Comparison of ENCODE assay signal across 8 cellular contexts in genomic region chr12:50765325-50765911, GRCh38. TPM values are rescaled to one million over a fixed set of nuclear protein-coding genes. Genes with fewer than 3 reads are reported as not detected.
A peak's percentile ranks its signal among the peaks of the same experiment; 100 is the strongest.
DNase-seq lines count a peak whose midpoint lies in the region; ATAC-seq and TF ChIP-seq lines count a peak whose summit lies in the region.

No MANE protein-coding gene starts in this region.

- H3K36me3 ChIP-seq in OCI-LY7 (ENCODE audit: insufficient read depth, low read length) = peaks cover 37% of the 10 kb centered on the region
- peaks cover 0 to 7% of the 10 kb centered on the region in 2 donors for H3K36me3 ChIP-seq in neuronal stem cell (replicated peaks in 1 of 2; ENCODE audit: control insufficient read depth in 2 of 2, insufficient read depth in 2 of 2, low read length in 2 of 2)

- H3K27ac ChIP-seq in OCI-LY7 (ENCODE audit: low read depth, low read length, poor library complexity, severe bottlenecking) = peak overlapping the region; percentile 84
- no peak overlapping the region for H3K27ac ChIP-seq in neuronal stem cell (replicated peaks; ENCODE audit: low read length)

- H3K4me2 ChIP-seq in OCI-LY7 (ENCODE audit: low read length) (peak overlapping the region; percentile 77), neuronal stem cell (ENCODE audit: insufficient read depth, low read length, poor library complexity, severe bottlenecking) (peak overlapping the region; percentile 98)

- H2AK5ac ChIP-seq in neuronal stem cell (ENCODE audit: low read depth, low read length) = no peak overlapping the region

- H3K4ac ChIP-seq in neuronal stem cell (ENCODE audit: low read length) = no peak overlapping the region

- H3K79me2 ChIP-seq in OCI-LY7 (ENCODE audit: insufficient read depth, low read depth, low read length) = peaks cover 72% of the 10 kb centered on the region

- peaks cover 32% of the 10 kb centered on the region for H3K4me1 ChIP-seq in OCI-LY7 (ENCODE audit: insufficient read depth, low read length, poor library complexity, severe bottlenecking)
- peaks cover 0 to 3% of the 10 kb centered on the region in 2 donors for H3K4me1 ChIP-seq in neuronal stem cell (ENCODE audit: control insufficient read depth in 2 of 2, insufficient read depth in 1 of 2, low read depth in 1 of 2, low read length in 2 of 2)

- peaks cover 5% of the 10 kb centered on the region for H3K79me1 ChIP-seq in neuronal stem cell (ENCODE audit: low read depth, low read length)

- POLR2A ChIA-PET in OCI-LY7 (lab: Charles Lee) = interaction anchor here (0.6 to 1.7 kb wide), 8 partner anchors 9 to 680 kb away, joined by 3 to 6 read pairs (median 4); partner anchors contain the start of genes POU6F1 and SMARCD1

- H4K8ac ChIP-seq in neuronal stem cell (ENCODE audit: low read depth, low read length) = no peak overlapping the region

- no peak overlapping the region for H3K14ac ChIP-seq in neuronal stem cell (ENCODE audit: low read length)

- no peak overlapping the region for H2BK120ac ChIP-seq in neuronal stem cell (ENCODE audit: low read depth, low read length)

- no peak overlapping the region for H2BK5ac ChIP-seq in neuronal stem cell (ENCODE audit: low read length)

- H4K20me1 ChIP-seq in OCI-LY7 (ENCODE audit: insufficient read depth, low read length) = no peaks in the 10 kb centered on the region

- H2BK12ac ChIP-seq in neuronal stem cell (ENCODE audit: low read length) = no peak overlapping the region

- no peak overlapping the region for H2BK15ac ChIP-seq in neuronal stem cell (ENCODE audit: low read length)

- no peak overlapping the region for H3K18ac ChIP-seq in neuronal stem cell (ENCODE audit: low read length)

- BruUV-seq in OCI-LY7 (replicated peaks; lab: Mats Ljungman, UMichigan) = TSS peak; percentile 54

- H3K9me2 ChIP-seq in OCI-LY7 (ENCODE audit: insufficient read depth, low read length) = no peaks in the 10 kb centered on the region

- WGBS in neuronal stem cell (ENCODE audit: extremely low coverage in 2 of 2, insufficient read length in 2 of 2, insufficient replicate concordance in 1 of 2), 2 donors = no CpG with 5 or more reads among the region's 8 CpGs

- H3K9me3 ChIP-seq in OCI-LY7 (ENCODE audit: low read length) (peaks cover 23% of the 10 kb centered on the region; the same call in 1 of the 2 replicates), neuronal stem cell (replicated peaks in 1 of 2; ENCODE audit: control insufficient read depth in 2 of 2, insufficient read depth in 1 of 2, low read depth in 1 of 2, low read length in 2 of 2) (peaks cover 0 to 13% of the 10 kb centered on the region in 2 donors)

- intact Hi-C loops in OCI-LY7 (cut with micrococcal nuclease; ENCODE audit: unreplicated experiment) = loop anchor here (2.0 to 10.0 kb wide), 6 partner anchors 42 to 579 kb away; partner anchors contain the start of genes CELA1, DAZAP2 and SLC11A2

- no peaks in the 10 kb centered on the region for H3K27me3 ChIP-seq in neuronal stem cell (ENCODE audit: control insufficient read depth in 3 of 3, insufficient read depth in 3 of 3, low read depth in 1 of 3, low read length in 3 of 3)

- H3K4me3 ChIP-seq in OCI-LY7 (ENCODE audit: low read depth, low read length, poor library complexity, severe bottlenecking) (peak overlapping the region; percentile 82), neuronal stem cell (ENCODE audit: low read length in 2 of 2) (peak overlapping the region in 1 of 2 donors; percentile 81)

- H2AFZ ChIP-seq in OCI-LY7 (ENCODE audit: low read length) (peak overlapping the region; percentile 58; the same call in 1 of the 2 replicates), neuronal stem cell (ENCODE audit: low read length) (peak overlapping the region; percentile 99)

- ATAC-seq in HG03378 (IDR thresholded peaks at IDR 0.05; ENCODE audit: unreplicated experiment) (peak; percentile 45), GM18511 (IDR thresholded peaks at IDR 0.05; ENCODE audit: unreplicated experiment) (no peak), GM18498 (IDR thresholded peaks at IDR 0.05; ENCODE audit: unreplicated experiment) (no peak)

- DNase-seq in GM03348 (ENCODE audit: low spot score) = peak; percentile 72
- DNase-seq in OCI-LY7 (ENCODE audit: low spot score) = peak; percentile 67
- peak; percentile 16 for DNase-seq in activated gamma-delta T cell treated with anti-CD3 and anti-CD28 coated beads, Interleukin-2, amount 50 U/mL, for 16 hours (ENCODE audit: low read depth)
- peak; percentile 38 for DNase-seq in foreskin melanocyte
- DNase-seq in neuronal stem cell (ENCODE audit: low spot score) = peak; percentile 27

- no peak overlapping the region for H3K9ac ChIP-seq in neuronal stem cell (ENCODE audit: low read depth, low read length, poor library complexity)

- H4K91ac ChIP-seq in neuronal stem cell (ENCODE audit: low read depth, low read length, poor library complexity) = no peak overlapping the region

- CTCF ChIA-PET in OCI-LY7 (lab: Charles Lee; ENCODE audit: unreplicated experiment) = interaction anchor here (0.8 to 1.4 kb wide), 3 partner anchors 221 to 396 kb away, joined by 3 to 5 read pairs (median 4); no protein-coding TSS in a partner anchor

- TF ChIP-seq CTCF in OCI-LY7 (conservative IDR thresholded peaks at IDR 0.05; ENCODE audit: low read length) = peak; percentile 94

- H3K23ac ChIP-seq in neuronal stem cell (ENCODE audit: low read depth, low read length, poor library complexity) = no peak overlapping the region

RNA-seq across cellular contexts. Expression of gene ATF1, which starts 1.5 kb away (rescaled TPM):
- 47.4 and 83.3 TPM in 2 replicates for total RNA-seq in OCI-LY7 (2014; rRNA removed; shearing (Covaris generic))
- 54.7 and 55.7 TPM in 2 replicates for total RNA-seq in OCI-LY7 (2022)
- 19.7 TPM for polyA plus RNA-seq in neuronal stem cell (2013, experiment 1 of 2)
- polyA plus RNA-seq in neuronal stem cell (2013, experiment 2 of 2) = 18.1 TPM

Comparison
In these comparisons a context has a peak if more than half of its experiments do, and no peak if none do; other contexts are left out.
1. DNase-seq: peak in every context shown above with its lines; median percentile 72 in GM03348; 67 in OCI-LY7; 38 in foreskin melanocyte; 27 in neuronal stem cell; 16 in activated gamma-delta T cell treated with anti-CD3 and anti-CD28 coated beads, Interleukin-2, amount 50 U/mL, for 16 hours.